ENCODE assay signal across 8 cellular contexts in genomic region chr2:55051026-55051866, GRCh38. TPM values are rescaled to one million over a fixed set of nuclear protein-coding genes. Genes with fewer than 3 reads are reported as not detected.
DNase-seq lines count a peak whose midpoint lies in the region; ATAC-seq, FAIRE-seq and TF ChIP-seq lines count a peak whose summit lies in the region.

No MANE protein-coding gene starts in this region.

- H3K27ac ChIP-seq in angular gyrus (ENCODE audit: low read depth, low read length) (peak overlapping the region; percentile 85), left ventricle myocardium inferior (replicated peaks) (peak overlapping the region; percentile 97), trophoblast cell (ENCODE audit: low read depth, low read length) (peak overlapping the region; percentile 98)

- TF ChIP-seq CTCF in BE2C (IDR thresholded peaks at IDR 0.05; ENCODE audit: low read depth, low read length) (no peak), left ventricle myocardium inferior (IDR thresholded peaks at IDR 0.05; ENCODE audit: borderline replicate concordance) (no peak), GM10248 (IDR thresholded peaks at IDR 0.05; ENCODE audit: control extremely low read depth, extremely low read depth, low read depth, missing control alignments) (no peak)

- DNase-seq in BE2C (peak; percentile 13), H7 (peak; percentile 43), RCC 7860 (ENCODE audit: low spot score) (peak; percentile 99), left ventricle myocardium inferior (peak; percentile 24), trophoblast cell (peak; percentile 91 to 97), GM10248 (ENCODE audit: extremely low spot score) (no peak)

- H2AK5ac ChIP-seq in trophoblast cell (ENCODE audit: low read length), result peak overlapping the region; percentile 93

- peak overlapping the region; percentile 80 for H2BK5ac ChIP-seq in trophoblast cell (ENCODE audit: low read depth, low read length, poor library complexity)

- no peaks in the 10 kb centered on the region for H3K27me3 ChIP-seq in BE2C
- H3K27me3 ChIP-seq in H7 (ENCODE audit: control insufficient read depth, insufficient read depth, low read length), result no peaks in the 10 kb centered on the region
- no peaks in the 10 kb centered on the region for H3K27me3 ChIP-seq in left ventricle myocardium inferior (ENCODE audit: low read depth)
- H3K27me3 ChIP-seq in trophoblast cell (ENCODE audit: insufficient read depth, low read length), result no peaks in the 10 kb centered on the region

- H3K4me3 ChIP-seq in BE2C (ENCODE audit: low read depth, low read length) (peak overlapping the region; percentile 63), H7 (ENCODE audit: insufficient read depth, low read depth, low read length) (peak overlapping the region; percentile 54), left ventricle myocardium inferior (peak overlapping the region; percentile 92), trophoblast cell (ENCODE audit: low read depth, low read length) (no peak overlapping the region)

- H4K91ac ChIP-seq in trophoblast cell (ENCODE audit: low read depth, low read length), result peak overlapping the region; percentile 88

- peaks cover 19% of the 10 kb centered on the region for H3K79me1 ChIP-seq in trophoblast cell (ENCODE audit: low read length)

- POLR2A ChIA-PET in GM10248 (lab: Yijun Ruan, JAX), result interaction anchor here (0.5 to 1.1 kb wide), 3 partner anchors 10 to 489 kb away, joined by 3 to 5 read pairs (median 3); no protein-coding TSS in a partner anchor

- H2BK120ac ChIP-seq in trophoblast cell (ENCODE audit: insufficient read depth, low read length, poor library complexity), result peak overlapping the region; percentile 88

- no peak for ATAC-seq in GM18873 (IDR thresholded peaks at IDR 0.05; ENCODE audit: low FRiP score, unreplicated experiment)

- H3K9me3 ChIP-seq in BE2C (no peaks in the 10 kb centered on the region), left ventricle myocardium inferior (replicated peaks) (no peaks in the 10 kb centered on the region), trophoblast cell (ENCODE audit: insufficient read depth, low read depth, low read length) (no peaks in the 10 kb centered on the region)

- H3K4me1 ChIP-seq in BE2C, result no peaks in the 10 kb centered on the region
- peaks cover 51% of the 10 kb centered on the region for H3K4me1 ChIP-seq in left ventricle myocardium inferior
- peaks cover under 1 to 6% of the 10 kb centered on the region in 2 experiments for H3K4me1 ChIP-seq in trophoblast cell (ENCODE audit: control insufficient read depth in 1 of 2, insufficient read depth in 2 of 2, low read length in 2 of 2)

- H4K12ac ChIP-seq in trophoblast cell (ENCODE audit: low read depth, low read length), result peak overlapping the region; percentile 87

- H3K4ac ChIP-seq in trophoblast cell (ENCODE audit: low read depth, low read length), result no peak overlapping the region

- H3K4me2 ChIP-seq in trophoblast cell (ENCODE audit: low read length), result peak overlapping the region; percentile 84

- CTCF ChIA-PET in GM10248 (lab: Yijun Ruan, JAX), result interaction anchor here (0.6 to 2.9 kb wide), 8 partner anchors 11 to 164 kb away, joined by 3 to 17 read pairs (median 4); no protein-coding TSS in a partner anchor

- H3K36me3 ChIP-seq in BE2C, result 0 out of 2 replicates have a peak, but pooled peaks cover 3% of the 10 kb centered on the region
- H3K36me3 ChIP-seq in H7 (replicated peaks; ENCODE audit: control insufficient read depth, insufficient read depth, low read length), result no peaks in the 10 kb centered on the region
- no peaks in the 10 kb centered on the region for H3K36me3 ChIP-seq in left ventricle myocardium inferior
- no peaks in the 10 kb centered on the region for H3K36me3 ChIP-seq in trophoblast cell (ENCODE audit: control insufficient read depth in 1 of 2, insufficient read depth in 2 of 2, low read length in 2 of 2)

- no peak overlapping the region for H3K23ac ChIP-seq in trophoblast cell (ENCODE audit: low read length)

- H3K79me2 ChIP-seq in trophoblast cell (ENCODE audit: control insufficient read depth, insufficient read depth, low read length, poor library complexity), result peaks cover 18% of the 10 kb centered on the region

- WGBS in trophoblast cell (ENCODE audit: extremely low coverage, insufficient coverage, insufficient read length), result no CpG with 5 or more reads among the region's 9 CpGs

- peak; percentile 98 for FAIRE-seq in RCC 7860 (lab: Jason Lieb, UNC)

- H3K14ac ChIP-seq in trophoblast cell (ENCODE audit: low read length), result peak overlapping the region; percentile 91

- intact Hi-C loops in left ventricle myocardium inferior (cut with micrococcal nuclease), result loop anchor here (10.0 kb wide), 1 partner anchor 54 kb away; no protein-coding TSS in a partner anchor

- peak overlapping the region; percentile 68 for H3K9ac ChIP-seq in trophoblast cell (ENCODE audit: low read length)

- no peak overlapping the region for H3K18ac ChIP-seq in trophoblast cell (ENCODE audit: low read length)

- peak overlapping the region; percentile 90 for H4K8ac ChIP-seq in trophoblast cell (ENCODE audit: low read depth, low read length)

- H2BK12ac ChIP-seq in trophoblast cell (ENCODE audit: low read length), result no peak overlapping the region

- no peak overlapping the region for H2AFZ ChIP-seq in trophoblast cell (ENCODE audit: insufficient read depth, low read length, poor library complexity)

RNA-seq across cellular contexts. Expression of gene RTN4, which starts 1.0 kb away (rescaled TPM):
- polyA plus RNA-seq in BE2C (2012; ENCODE audit: insufficient read depth, insufficient read length, low read depth), result 102 TPM
- 131 and 136 TPM in 2 replicates for total RNA-seq in H7 (2014; rRNA removed; shearing (Covaris generic))
- 105 TPM for total RNA-seq in left ventricle myocardium inferior
- polyA plus RNA-seq in trophoblast cell (2013), result 687 and 700 TPM in 2 replicates
